In the genomic region with DNA sequence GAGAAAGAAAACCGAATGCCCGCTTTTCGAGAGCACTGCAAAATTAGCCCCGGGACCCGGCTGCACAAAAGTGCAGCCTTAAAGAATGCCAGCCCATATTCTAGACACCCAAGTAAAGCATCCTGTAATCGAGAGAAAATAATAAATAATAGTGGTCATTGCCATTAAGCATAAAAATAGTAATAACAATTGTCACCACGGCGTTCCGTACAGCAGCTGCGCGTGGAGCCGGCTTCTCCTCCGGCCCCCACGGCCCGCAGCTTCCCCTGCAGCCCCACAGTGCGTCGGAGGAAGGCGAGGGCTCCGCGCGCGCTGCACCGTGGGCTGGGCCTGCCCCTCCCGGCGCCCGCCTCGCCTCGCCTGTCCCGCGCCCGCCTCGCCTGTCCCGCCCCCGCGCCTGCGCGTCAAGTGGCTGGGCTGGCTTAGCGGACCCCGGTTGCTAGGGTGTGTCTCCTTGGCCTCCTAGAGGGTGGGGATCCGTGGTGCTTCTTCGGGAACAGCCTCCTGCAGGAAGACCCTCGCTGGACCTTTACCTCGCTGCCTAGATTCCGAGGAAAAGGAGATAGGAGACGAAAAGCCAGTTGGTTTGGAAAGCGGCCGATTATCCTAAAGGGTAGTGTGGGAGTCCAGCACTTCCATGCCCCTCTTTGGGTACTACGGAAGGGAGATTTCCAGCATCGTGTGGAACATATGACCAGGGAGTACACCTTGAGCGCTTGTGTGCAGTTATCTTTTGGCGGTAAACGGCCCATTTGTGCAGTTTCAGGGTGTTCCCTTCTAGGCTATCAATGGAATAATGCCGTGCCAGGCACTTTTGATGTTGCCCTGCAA, we compare ENCODE assay signal across 8 cellular contexts. TPM values are rescaled to one million over a fixed set of nuclear protein-coding genes. Genes with fewer than 3 reads are reported as not detected.
DNase-seq lines count a peak whose midpoint lies in the region; ATAC-seq and TF ChIP-seq lines count a peak whose summit lies in the region.

A gene with protein sequence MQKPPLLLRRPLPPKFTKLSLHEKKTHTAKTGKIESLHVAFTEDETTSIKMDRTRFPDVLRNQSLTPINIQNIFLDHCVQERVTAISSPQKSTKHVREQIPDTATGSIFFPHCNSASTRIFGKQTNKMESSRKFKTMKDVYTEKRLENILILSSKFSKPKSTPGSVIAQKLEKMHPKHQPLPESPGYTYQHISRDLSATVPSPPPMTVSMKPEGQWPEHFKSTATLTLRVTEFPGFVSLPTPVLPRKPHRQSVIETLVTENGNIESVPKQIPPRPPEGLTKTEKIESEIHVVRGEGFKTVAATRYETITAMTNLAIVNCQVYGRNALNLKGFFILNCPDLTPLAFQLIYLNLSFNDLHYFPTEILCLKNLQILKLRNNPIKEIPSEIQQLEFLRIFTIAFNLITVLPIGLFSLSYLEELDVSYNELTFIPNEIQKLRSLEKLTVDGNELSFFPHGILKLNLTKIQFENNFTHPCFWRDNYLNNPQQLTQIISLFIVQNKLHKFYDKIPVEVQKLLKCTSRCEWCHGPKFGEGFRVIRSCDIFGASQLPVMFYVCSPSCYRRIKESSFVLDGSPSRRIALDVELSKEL (plus strand): TSS at position 408 of the 831 bp plus-strand sequence. CDS start 1,107 bp downstream, outside the sequence.

- H3K27me3 ChIP-seq in Panc1 (ENCODE audit: control insufficient read depth, insufficient read depth, low read length) (peaks cover 2% of the 10 kb centered on the region; the same call in 1 of the 2 replicates), neural cell (ENCODE audit: insufficient read depth, low read depth, low read length) (peaks cover 10% of the 10 kb centered on the region), stomach (no peaks in the 10 kb centered on the region)

- H4K20me1 ChIP-seq in neural cell (ENCODE audit: insufficient read depth), result no peaks in the 10 kb centered on the region

- H3K9ac ChIP-seq in neural cell (ENCODE audit: low read length), result no peak within 1 kb of the TSS

- H2AFZ ChIP-seq in neural cell (ENCODE audit: low read depth, low read length), result no peak within 1 kb of the TSS

- H3K79me2 ChIP-seq in neural cell (replicated peaks; ENCODE audit: insufficient read depth, low read length), result no peaks in the 10 kb centered on the region

- H3K4me2 ChIP-seq in neural cell (ENCODE audit: low read length), result no peak within 1 kb of the TSS

- H3K27me3 Mint-ChIP-seq in activated T-helper 17 cell treated with anti-CD3 and anti-CD28 coated beads, Interleukin-2, amount 50 U/mL, for 72 hours, result no peaks in the 10 kb centered on the region

- TF ChIP-seq CTCF in Panc1 (IDR thresholded peaks at IDR 0.05) (no peak), fibroblast of villous mesenchyme (IDR thresholded peaks at IDR 0.05; ENCODE audit: insufficient read depth, low read depth, low read length) (no peak), neural cell (IDR thresholded peaks at IDR 0.05; ENCODE audit: poor library complexity, severe bottlenecking) (no peak), stomach (IDR thresholded peaks at IDR 0.05) (no peak)

- H3K9me3 Mint-ChIP-seq in activated T-helper 17 cell treated with anti-CD3 and anti-CD28 coated beads, Interleukin-2, amount 50 U/mL, for 72 hours, result no peaks in the 10 kb centered on the region

- in situ Hi-C loops in Panc1 (cut with HindIII; ENCODE audit: low pct_unique_long_range_greater_than_20kb, low sequenced_read_pairs), result no loop called here

- H3K27ac Mint-ChIP-seq in activated T-helper 17 cell treated with anti-CD3 and anti-CD28 coated beads, Interleukin-2, amount 50 U/mL, for 72 hours, result peak within 1 kb of the TSS; percentile 89

- no peaks in the 10 kb centered on the region for H3F3A ChIP-seq in neural cell (ENCODE audit: insufficient read depth, low read length, poor library complexity, severe bottlenecking)

- H3K4me1 Mint-ChIP-seq in activated T-helper 17 cell treated with anti-CD3 and anti-CD28 coated beads, Interleukin-2, amount 50 U/mL, for 72 hours, result peaks cover 12% of the 10 kb centered on the region

- intact Hi-C loops in Panc1 (cut with micrococcal nuclease; ENCODE audit: unreplicated experiment), result no loop called here
- intact Hi-C loops in stomach (cut with DNase I; ENCODE audit: low total_unique reads), result no loop called here

- H3K4me3 ChIP-seq in Panc1 (ENCODE audit: low read depth in 2 of 2, low read length in 2 of 2) (peak within 1 kb of the TSS; percentile 48 to 70), fibroblast of villous mesenchyme (ENCODE audit: low read depth, low read length) (peak within 1 kb of the TSS; percentile 57), neural cell (ENCODE audit: low read length) (peak within 1 kb of the TSS; percentile 61), stomach (peak within 1 kb of the TSS; percentile 47 to 63 (median 56))

- TF ChIP-seq POLR2A in stomach (IDR thresholded peaks at IDR 0.05), result no peak

- H3K27ac ChIP-seq in Panc1 (ENCODE audit: low read length) (no peak within 1 kb of the TSS), neural cell (ENCODE audit: low read length) (no peak within 1 kb of the TSS), stomach (peak within 1 kb of the TSS in 4 of 5 donors; percentile 52 to 64 (median 61))

- CTCF ChIA-PET in Panc1 (lab: Charles Lee), result no interaction called here

- peak within 1 kb of the TSS; percentile 90 for H3K4me3 Mint-ChIP-seq in activated T-helper 17 cell treated with anti-CD3 and anti-CD28 coated beads, Interleukin-2, amount 50 U/mL, for 72 hours

- BruUV-seq in Panc1 (replicated peaks; lab: Mats Ljungman, UMichigan), result no TSS peak

- TF ChIP-seq EP300 in neural cell (conservative IDR thresholded peaks at IDR 0.05; ENCODE audit: poor library complexity, severe bottlenecking), result no peak
- TF ChIP-seq EP300 in stomach (IDR thresholded peaks at IDR 0.05), result no peak

- no peaks in the 10 kb centered on the region for H3K9me3 ChIP-seq in Panc1 (ENCODE audit: control insufficient read depth, insufficient read depth, low read depth, low read length)
- no peaks in the 10 kb centered on the region for H3K9me3 ChIP-seq in neural cell (ENCODE audit: low read length)
- peaks cover 0 to under 1% (median under 1%) of the 10 kb centered on the region in 4 donors for H3K9me3 ChIP-seq in stomach

- no peaks in the 10 kb centered on the region for H3K36me3 Mint-ChIP-seq in activated T-helper 17 cell treated with anti-CD3 and anti-CD28 coated beads, Interleukin-2, amount 50 U/mL, for 72 hours (ENCODE audit: low read depth)

- no peak for TF ChIP-seq RAD21 in neural cell (conservative IDR thresholded peaks at IDR 0.05)

- ATAC-seq in GM19395 (IDR thresholded peaks at IDR 0.05; ENCODE audit: unreplicated experiment), result peak; percentile 91
- ATAC-seq in HG03520 (IDR thresholded peaks at IDR 0.05; ENCODE audit: unreplicated experiment), result peak; percentile 91
- peak; percentile 100 for ATAC-seq in Panc1
- ATAC-seq in activated T-helper 17 cell treated with anti-CD3 and anti-CD28 coated beads, Interleukin-2, amount 50 U/mL, for 72 hours (replicated peaks), result peak; percentile 97

- no peaks in the 10 kb centered on the region for H3K9me2 ChIP-seq in neural cell (ENCODE audit: insufficient read depth, low read length)

- no peaks in the 10 kb centered on the region for H3K36me3 ChIP-seq in Panc1 (ENCODE audit: control insufficient read depth, insufficient read depth, low read length)
- no peaks in the 10 kb centered on the region for H3K36me3 ChIP-seq in neural cell (ENCODE audit: insufficient read depth, low read length)
- H3K36me3 ChIP-seq in stomach, result no peaks in the 10 kb centered on the region

- WGBS in stomach, 5 donors, result 1 to 3% (median 2%) methylated on average over 43 to 53 of the region's 53 CpGs

- H3K4me1 ChIP-seq in Panc1 (ENCODE audit: control insufficient read depth, insufficient read depth, low read length) (no peaks in the 10 kb centered on the region), stomach (peaks cover 0 to 20% (median 14%) of the 10 kb centered on the region in 4 donors)

- POLR2A ChIA-PET in Panc1 (lab: Charles Lee), result no interaction called here

- DNase-seq in CMK (ENCODE audit: low read depth), result peak; percentile 18
- no peak for DNase-seq in Panc1 (ENCODE audit: low read depth, low spot score)
- peak; percentile 24 for DNase-seq in fibroblast of villous mesenchyme (ENCODE audit: low read depth)
- peak; percentile 87 for DNase-seq in stomach

TF ChIP-seq in neural cell, 6 proteins besides CTCF, POLR2A, EP300 and RAD21 (continues in another document):
- TF ChIP-seq MXI1 (conservative IDR thresholded peaks at IDR 0.05; ENCODE audit: poor library complexity, severe bottlenecking) (no peak), SMC3 (conservative IDR thresholded peaks at IDR 0.05; ENCODE audit: poor library complexity) (no peak), EZH2 (IDR thresholded peaks at IDR 0.05; ENCODE audit: borderline replicate concordance, insufficient read depth, low read length, poor library complexity, severe bottlenecking) (no peak), POLR2AphosphoS5 (IDR thresholded peaks at IDR 0.05) (no peak), TAF1 (IDR thresholded peaks at IDR 0.05; ENCODE audit: low read depth) (no peak)

RNA-seq across cellular contexts. Expression of the gene that starts here (rescaled TPM):
- 0.15 TPM for total RNA-seq in Panc1 (2021; ENCODE audit: unreplicated experiment)
- polyA plus RNA-seq in Panc1 (2012; ENCODE audit: insufficient read length), result not detected
- total RNA-seq in activated T-helper 17 cell treated with anti-CD3 and anti-CD28 coated beads, Interleukin-2, amount 50 U/mL, for 72 hours, result 1 to 10 TPM; 1.0 to 1.3 TPM
- under 0.01 TPM in 1 of 2 replicates, not detected in the other for total RNA-seq in fibroblast of villous mesenchyme
- polyA plus RNA-seq in neural cell, result not detected in 2 replicates
- polyA minus RNA-seq in neural cell, result not detected in 2 replicates
- total RNA-seq in stomach, result under 1 TPM in 1 of 5 donors, not detected in 4; 0.73 TPM
- not detected for polyA plus RNA-seq in stomach

Comparison
In these comparisons a context has a peak if more than half of its experiments do, and no peak if none do; other contexts are left out.
1. Peak in ATAC-seq and H3K4me3 ChIP-seq in Panc1; RNA of the gene not detected or under 1 TPM.
2. Peak in DNase-seq and H3K4me3 ChIP-seq in fibroblast of villous mesenchyme; RNA of the gene not detected or under 1 TPM.
3. Peak in DNase-seq, H3K4me3 ChIP-seq and H3K27ac ChIP-seq in stomach; RNA of the gene not detected or under 1 TPM.